8 cellular contexts compared by ENCODE assay signal in genomic region chr3:129934234-129935123, GRCh38. TPM values are rescaled to one million over a fixed set of nuclear protein-coding genes. Genes with fewer than 3 reads are reported as not detected.
DNase-seq lines count a peak whose midpoint lies in the region; ATAC-seq and TF ChIP-seq lines count a peak whose summit lies in the region.

No MANE protein-coding gene starts in this region.

- H4K20me1 ChIP-seq in SK-N-SH (ENCODE audit: insufficient read depth) = no peaks in the 10 kb centered on the region

- no peak for ATAC-seq in GM18858 (IDR thresholded peaks at IDR 0.05; ENCODE audit: unreplicated experiment)
- no peak for ATAC-seq in GM18511 (IDR thresholded peaks at IDR 0.05; ENCODE audit: unreplicated experiment)

- POLR2A ChIA-PET in SK-N-SH (lab: Yijun Ruan, JAX) = no interaction called here

- no peaks in the 10 kb centered on the region for H3K9me3 ChIP-seq in SK-N-SH
- H3K9me3 ChIP-seq in testis = no peaks in the 10 kb centered on the region

- H3K27ac ChIP-seq in SK-N-SH (ENCODE audit: low read depth in 2 of 2, low read length in 1 of 2) = no peak overlapping the region
- H3K27ac ChIP-seq in testis = no peak overlapping the region

- H3K36me3 ChIP-seq in SK-N-SH (replicated peaks in 1 of 2; ENCODE audit: control insufficient read depth in 1 of 2, insufficient read depth in 2 of 2, low read length in 1 of 2) (no peaks in the 10 kb centered on the region), testis (ENCODE audit: low read depth, missing control alignments) (no peaks in the 10 kb centered on the region)

- H3K79me2 ChIP-seq in SK-N-SH (ENCODE audit: insufficient read depth) = no peaks in the 10 kb centered on the region

- TF ChIP-seq RAD21 in SK-N-SH (IDR thresholded peaks at IDR 0.05; ENCODE audit: low read length) = peak; percentile 88

- no peak overlapping the region for H3K4me2 ChIP-seq in SK-N-SH

- H3K27me3 ChIP-seq in SK-N-SH (ENCODE audit: insufficient read depth) (no peaks in the 10 kb centered on the region), testis (no peaks in the 10 kb centered on the region)

- no peak overlapping the region for H3K9ac ChIP-seq in SK-N-SH

- no peak for TF ChIP-seq EP300 in SK-N-SH (IDR thresholded peaks at IDR 0.05; ENCODE audit: borderline replicate concordance in 1 of 2, low read depth in 1 of 2, low read length in 1 of 2)

- DNase-seq in DMS79 (lab: John Stamatoyannopoulos, UW) (peak; percentile 21), HT-29 (ENCODE audit: low spot score) (peak; percentile 72), SK-N-SH (peak; percentile 77), choroid plexus epithelial cell (ENCODE audit: low read depth) (peak; percentile 38), lung microvascular endothelial cell (ENCODE audit: low read depth in 2 of 2) (peak; percentile 41 to 55), testis (peak; percentile 61)

- CTCF ChIA-PET in SK-N-SH (lab: Yijun Ruan, JAX) = interaction anchor here (0.5 to 2.7 kb wide), 38 partner anchors 8 to 588 kb away, joined by 3 to 17 read pairs (median 4); no protein-coding TSS in a partner anchor

- no peak overlapping the region; the same call in 1 of the 2 replicates for H2AFZ ChIP-seq in SK-N-SH (ENCODE audit: low read depth)

- no peaks in the 10 kb centered on the region for H3F3A ChIP-seq in SK-N-SH (replicated peaks; ENCODE audit: insufficient read depth)

- H3K4me1 ChIP-seq in SK-N-SH (ENCODE audit: control insufficient read depth in 1 of 2, insufficient read depth in 2 of 2, low read depth in 1 of 2, low read length in 1 of 2) (no peaks in the 10 kb centered on the region; a peak in 1 of 4 replicates), testis (peaks cover 4% of the 10 kb centered on the region)

- peak overlapping the region in 1 of 2 experiments; percentile 37; a peak in 1 of 4 replicates for H3K4me3 ChIP-seq in SK-N-SH (ENCODE audit: low read depth in 2 of 2, low read length in 1 of 2)
- peak overlapping the region; percentile 14 for H3K4me3 ChIP-seq in choroid plexus epithelial cell (ENCODE audit: low read depth, low read length)
- H3K4me3 ChIP-seq in testis = no peak overlapping the region

- no peak for TF ChIP-seq POLR2A in testis (IDR thresholded peaks at IDR 0.05)

- intact Hi-C loops in testis (cut with DNase I; ENCODE audit: low total_unique reads) = loop anchor here (5.0 kb wide), 1 partner anchor 287 kb away; no protein-coding TSS in a partner anchor

- peak; percentile 95 for TF ChIP-seq CTCF in SK-N-SH (IDR thresholded peaks at IDR 0.05)
- TF ChIP-seq CTCF in choroid plexus epithelial cell (conservative IDR thresholded peaks at IDR 0.05; ENCODE audit: low read depth, low read length) = peak; percentile 92
- TF ChIP-seq CTCF in testis (IDR thresholded peaks at IDR 0.05) = peak; percentile 93 to 95 (median 94)

- H3K9me2 ChIP-seq in SK-N-SH = no peaks in the 10 kb centered on the region

- WGBS in SK-N-SH (ENCODE audit: low lambda C conversion rate) = 40% methylated on average over 17 of the region's 20 CpGs
- WGBS in testis, 2 donors = 25 to 27% methylated on average over 16 to 20 of the region's 20 CpGs

TF ChIP-seq in SK-N-SH, 30 proteins besides CTCF, POLR2A, EP300 and RAD21:
- peak; percentile 79 for TF ChIP-seq SMC3 (IDR thresholded peaks at IDR 0.05; ENCODE audit: low read depth, low read length)
- TF ChIP-seq ZBTB33 (IDR thresholded peaks at IDR 0.05; ENCODE audit: borderline replicate concordance, low read depth) = no peak

RNA-seq across cellular contexts. Expression of gene TRH, which starts 40.0 kb away (rescaled TPM):
- total RNA-seq in HT-29 (2014; rRNA removed; shearing (Covaris generic)) = not detected in 2 replicates
- polyA plus RNA-seq in SK-N-SH (2012; rRNA removed) (not detected in 2 replicates), testis (ENCODE audit: insufficient read depth, low read depth, low replicate concordance) (1.8 TPM)
- not detected in 2 replicates for polyA plus RNA-seq in SK-N-SH (2012; cell fraction: cytosol; rRNA removed)
- not detected in 2 replicates for polyA plus RNA-seq in SK-N-SH (2012; cell fraction: nucleus; rRNA removed)
- total RNA-seq in lung microvascular endothelial cell (not detected in 2 replicates), testis (1 to 10 TPM in 1 of 2 donors, under 1 TPM in 1; 0.87 to 2.1 TPM)

RNA-seq across cellular contexts. Expression of gene TMCC1, which starts 41.0 kb away (rescaled TPM):
- total RNA-seq in HT-29 (2014; rRNA removed; shearing (Covaris generic)) = 7.1 and 8.1 TPM in 2 replicates
- polyA plus RNA-seq in SK-N-SH (2012; rRNA removed) (7.2 and 9.1 TPM in 2 replicates), testis (ENCODE audit: insufficient read depth, low read depth, low replicate concordance) (46.0 TPM)
- 8.9 and 9.0 TPM in 2 replicates for polyA plus RNA-seq in SK-N-SH (2012; cell fraction: cytosol; rRNA removed)
- 7.0 and 9.8 TPM in 2 replicates for polyA plus RNA-seq in SK-N-SH (2012; cell fraction: nucleus; rRNA removed)
- total RNA-seq in lung microvascular endothelial cell (18.1 and 58.7 TPM in 2 replicates), testis (100 to 1,000 TPM in 1 of 2 donors, 10 to 100 TPM in 1; 60.4 to 119 TPM)

Comparison
In these comparisons a context has a peak if more than half of its experiments do, and no peak if none do; other contexts are left out.
1. DNase-seq: peak in every context shown above with its lines; median percentile 77 in SK-N-SH; 72 in HT-29; 61 in testis; 48 in lung microvascular endothelial cell; 38 in choroid plexus epithelial cell; 21 in DMS79.